Comparison of ENCODE assay signal across 8 cellular contexts in the genomic region with DNA sequence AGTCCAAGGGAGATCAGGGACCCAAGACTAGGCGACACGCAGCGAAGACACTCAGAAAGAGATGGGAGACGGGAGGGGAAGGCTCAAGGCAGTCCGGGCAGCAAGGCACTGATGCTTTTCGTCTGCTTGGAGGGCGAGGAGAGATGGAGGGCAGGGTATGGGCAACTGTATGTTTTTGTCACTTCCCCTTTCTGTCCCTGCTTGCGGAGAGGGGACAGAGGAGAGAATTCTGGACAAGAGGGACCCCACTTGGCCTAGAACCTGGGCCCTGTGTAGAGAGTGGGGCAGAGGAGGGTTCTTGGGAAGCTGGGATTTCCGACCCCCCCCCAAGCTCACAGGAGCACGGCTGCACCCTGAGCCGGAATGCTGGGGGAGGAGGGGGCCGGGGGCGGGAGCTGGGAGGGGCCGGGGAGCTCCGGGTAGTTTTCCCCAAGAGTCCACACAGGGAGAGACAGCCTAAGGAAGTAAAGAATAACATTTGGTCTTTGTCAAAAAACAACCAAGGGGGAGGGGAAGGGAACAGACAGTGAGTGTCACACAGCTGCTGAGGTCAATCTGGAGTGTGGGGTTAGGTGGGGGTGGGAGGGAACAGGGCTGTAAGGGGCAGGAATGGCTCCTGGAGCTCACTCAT. TPM values are rescaled to one million over a fixed set of nuclear protein-coding genes. Genes with fewer than 3 reads are reported as not detected.
DNase-seq lines count a peak whose midpoint lies in the region; ATAC-seq and TF ChIP-seq lines count a peak whose summit lies in the region.

No MANE protein-coding gene starts in this region.

- POLR2A ChIA-PET in HEK293T (lab: Yijun Ruan, JAX): interaction anchor here (1.0 to 3.2 kb wide), 6 partner anchors 12 to 305 kb away, joined by 3 to 40 read pairs (median 5); partner anchors contain the start of genes AGFG2, PCOLCE, POP7 and UFSP1

- peaks cover 3 to 40% (median 26%) of the 10 kb centered on the region in 3 donors for H3K36me3 ChIP-seq in tibial nerve

- peak overlapping the region; percentile 70 to 93 (median 84) for H3K4me3 ChIP-seq in tibial nerve

- DNase-seq in activated naive CD4-positive, alpha-beta T cell (lab: John Stamatoyannopoulos, UW): no peak
- DNase-seq in tibial nerve (ENCODE audit: low spot score in 2 of 2) (no peak), HEK293T (ENCODE audit: extremely low spot score) (no peak)
- no peak for DNase-seq in stimulated activated CD4-positive, alpha-beta T cell treated with anti-CD3 and anti-CD28 coated beads, Interleukin-2, amount 100 ng/mL, for 24 hours

- no peak for ATAC-seq in HG03280 (IDR thresholded peaks at IDR 0.05; ENCODE audit: unreplicated experiment)

- CTCF ChIA-PET in HEK293T (lab: Yijun Ruan, JAX): interaction anchor here (1.2 to 1.4 kb wide), 2 partner anchors 18 to 141 kb away, joined by 3 to 6 read pairs; no protein-coding TSS in a partner anchor

- H3K27ac ChIP-seq in layer of hippocampus (ENCODE audit: low read depth, low read length) (peak overlapping the region; percentile 64), tibial nerve (peak overlapping the region; percentile 87 to 96 (median 94))

- no peak for TF ChIP-seq CTCF in tibial nerve (IDR thresholded peaks at IDR 0.05)

- peaks cover 0 to 47% (median 24%) of the 10 kb centered on the region in 4 donors for H3K4me1 ChIP-seq in tibial nerve

- no peak for TF ChIP-seq EP300 in tibial nerve (IDR thresholded peaks at IDR 0.05)

- peaks cover 48% of the 10 kb centered on the region for H3K4me1 Mint-ChIP-seq in activated naive CD4-positive, alpha-beta T cell treated with anti-CD3 and anti-CD28 coated beads, Interleukin-2, amount 50 U/mL, for 24 hours
- peaks cover 41% of the 10 kb centered on the region for H3K4me1 Mint-ChIP-seq in activated naive CD8-positive, alpha-beta T cell (ENCODE audit: low read depth)

- no peaks in the 10 kb centered on the region for H3K9me3 Mint-ChIP-seq in activated naive CD4-positive, alpha-beta T cell treated with anti-CD3 and anti-CD28 coated beads, Interleukin-2, amount 50 U/mL, for 24 hours
- H3K9me3 Mint-ChIP-seq in activated naive CD8-positive, alpha-beta T cell (ENCODE audit: low read depth): no peaks in the 10 kb centered on the region

- H3K27me3 ChIP-seq in layer of hippocampus (ENCODE audit: control insufficient read depth, insufficient read depth, low read length) (no peaks in the 10 kb centered on the region), tibial nerve (no peaks in the 10 kb centered on the region)

- no peaks in the 10 kb centered on the region for H3K27me3 Mint-ChIP-seq in activated naive CD4-positive, alpha-beta T cell treated with anti-CD3 and anti-CD28 coated beads, Interleukin-2, amount 50 U/mL, for 24 hours
- H3K27me3 Mint-ChIP-seq in activated naive CD8-positive, alpha-beta T cell: no peaks in the 10 kb centered on the region

- 35 to 38% methylated on average over 15 of the region's 15 CpGs for WGBS in tibial nerve, 2 donors

- no peak for TF ChIP-seq POLR2A in tibial nerve (IDR thresholded peaks at IDR 0.05)

- H3K9me3 ChIP-seq in tibial nerve: no peaks in the 10 kb centered on the region

- H3K36me3 Mint-ChIP-seq in activated naive CD4-positive, alpha-beta T cell treated with anti-CD3 and anti-CD28 coated beads, Interleukin-2, amount 50 U/mL, for 24 hours: peaks cover 3% of the 10 kb centered on the region
- H3K36me3 Mint-ChIP-seq in activated naive CD8-positive, alpha-beta T cell: peaks cover 2% of the 10 kb centered on the region

- peak overlapping the region; percentile 97 for H3K4me3 Mint-ChIP-seq in activated naive CD4-positive, alpha-beta T cell treated with anti-CD3 and anti-CD28 coated beads, Interleukin-2, amount 50 U/mL, for 24 hours
- peak overlapping the region; percentile 98 for H3K4me3 Mint-ChIP-seq in activated naive CD8-positive, alpha-beta T cell

- peak overlapping the region; percentile 92 for H3K27ac Mint-ChIP-seq in activated naive CD4-positive, alpha-beta T cell treated with anti-CD3 and anti-CD28 coated beads, Interleukin-2, amount 50 U/mL, for 24 hours
- peak overlapping the region; percentile 95 for H3K27ac Mint-ChIP-seq in activated naive CD8-positive, alpha-beta T cell

TF ChIP-seq in HEK293T, 16 proteins besides CTCF, POLR2A, EP300 and RAD21:
- TF ChIP-seq, protein P1, sequence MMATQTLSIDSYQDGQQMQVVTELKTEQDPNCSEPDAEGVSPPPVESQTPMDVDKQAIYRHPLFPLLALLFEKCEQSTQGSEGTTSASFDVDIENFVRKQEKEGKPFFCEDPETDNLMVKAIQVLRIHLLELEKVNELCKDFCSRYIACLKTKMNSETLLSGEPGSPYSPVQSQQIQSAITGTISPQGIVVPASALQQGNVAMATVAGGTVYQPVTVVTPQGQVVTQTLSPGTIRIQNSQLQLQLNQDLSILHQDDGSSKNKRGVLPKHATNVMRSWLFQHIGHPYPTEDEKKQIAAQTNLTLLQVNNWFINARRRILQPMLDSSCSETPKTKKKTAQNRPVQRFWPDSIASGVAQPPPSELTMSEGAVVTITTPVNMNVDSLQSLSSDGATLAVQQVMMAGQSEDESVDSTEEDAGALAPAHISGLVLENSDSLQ (IDR thresholded peaks at IDR 0.05): no peak
- TF ChIP-seq HDGF (IDR thresholded peaks at IDR 0.05; ENCODE audit: borderline replicate concordance) (no peak), LEF1 (IDR thresholded peaks at IDR 0.05; ENCODE audit: borderline replicate concordance) (no peak), CTBP1 (IDR thresholded peaks at IDR 0.05; ENCODE audit: borderline replicate concordance) (no peak), FOXM1 (IDR thresholded peaks at IDR 0.05; ENCODE audit: borderline replicate concordance) (no peak), ARNT (IDR thresholded peaks at IDR 0.05) (no peak), BHLHE40 (IDR thresholded peaks at IDR 0.05; ENCODE audit: borderline replicate concordance) (no peak), SP1 (IDR thresholded peaks at IDR 0.05) (no peak), FOXK2 (IDR thresholded peaks at IDR 0.05) (no peak), L3MBTL2 (conservative IDR thresholded peaks at IDR 0.05) (no peak), FOXA1 (IDR thresholded peaks at IDR 0.05) (no peak), SUZ12 (IDR thresholded peaks at IDR 0.05) (no peak), ZNF384 (IDR thresholded peaks at IDR 0.05) (no peak), ELF4 (IDR thresholded peaks at IDR 0.05) (no peak)

RNA-seq across cellular contexts. Expression of gene LRCH4, which starts 1.8 kb away (rescaled TPM):
- total RNA-seq in tibial nerve: 100 to 1,000 TPM; 135 to 174 (median 170) TPM

RNA-seq across cellular contexts. Expression of gene FBXO24, which starts 2.0 kb away (rescaled TPM):
- total RNA-seq in tibial nerve: 1 to 10 TPM in 1 of 4 donors, under 1 TPM in 2, not detected in 1; 0.30 to 2.2 (median 0.84) TPM

RNA-seq across cellular contexts. Expression of gene SAP25, which starts 10.5 kb away (rescaled TPM):
- 1 to 10 TPM; 2.4 to 8.4 (median 4.6) TPM for total RNA-seq in tibial nerve

RNA-seq across cellular contexts. Expression of gene PCOLCE, which starts 18.0 kb away (rescaled TPM):
- 100 to 1,000 TPM in 3 of 4 donors, 10 to 100 TPM in 1; 55.9 to 155 (median 125) TPM for total RNA-seq in tibial nerve

RNA-seq across cellular contexts. Expression of gene MOSPD3, which starts 28.2 kb away (rescaled TPM):
- total RNA-seq in tibial nerve: 10 to 100 TPM in 3 of 4 donors, 1 to 10 TPM in 1; 9.4 to 31.2 (median 24.3) TPM
